In genomic region chr10:49592726-49593563, GRCh38 we compare ENCODE assay signal across 8 cellular contexts. TPM values are rescaled to one million over a fixed set of nuclear protein-coding genes. Genes with fewer than 3 reads are reported as not detected.
DNase-seq lines count a peak whose midpoint lies in the region; ATAC-seq, FAIRE-seq and TF ChIP-seq lines count a peak whose summit lies in the region.

No MANE protein-coding gene starts in this region.

- TF ChIP-seq CTCF in AG09309 (IDR thresholded peaks at IDR 0.05; ENCODE audit: control insufficient read depth, insufficient read depth, low read depth, low read length, missing control alignments), result peak; percentile 99
- peak; percentile 42 to 76 (median 58) for TF ChIP-seq CTCF in gastroesophageal sphincter (IDR thresholded peaks at IDR 0.05)
- peak; percentile 79 to 93 (median 85) for TF ChIP-seq CTCF in pancreas (IDR thresholded peaks at IDR 0.05)

- TF ChIP-seq EP300 in gastroesophageal sphincter (IDR thresholded peaks at IDR 0.05), result no peak

- no peak overlapping the region for H3K27ac Mint-ChIP-seq in activated T-helper 2 cell treated with anti-CD3 and anti-CD28 coated beads, Interferon-gamma antibody, Interleukin-2, Interleukin-4, amounts not matched to agents 10 μg/mL and 5 μg/mL and 100 μg/mL, durations not matched to agents 14 hours and 24 hours and 36 hours

- no peak overlapping the region for H3K4me3 Mint-ChIP-seq in activated T-helper 2 cell treated with anti-CD3 and anti-CD28 coated beads, Interferon-gamma antibody, Interleukin-2, Interleukin-4, amounts not matched to agents 10 μg/mL and 5 μg/mL and 100 μg/mL, durations not matched to agents 14 hours and 24 hours and 36 hours (ENCODE audit: low read depth)

- peaks cover 4% of the 10 kb centered on the region for H3K4me1 Mint-ChIP-seq in activated T-helper 2 cell treated with anti-CD3 and anti-CD28 coated beads, Interferon-gamma antibody, Interleukin-2, Interleukin-4, amounts not matched to agents 10 μg/mL and 5 μg/mL and 100 μg/mL, durations not matched to agents 14 hours and 24 hours and 36 hours (ENCODE audit: low read depth)

- H3K4me1 ChIP-seq in gastroesophageal sphincter (no peaks in the 10 kb centered on the region), pancreas (no peaks in the 10 kb centered on the region)

- WGBS in gastroesophageal sphincter (ENCODE audit: low coverage in 1 of 2), 2 donors, result 39 to 46% methylated on average over 4 to 8 of the region's 9 CpGs
- WGBS in pancreas, 2 donors, result 24 to 26% methylated on average over 9 of the region's 9 CpGs

- H3K9me3 Mint-ChIP-seq in activated T-helper 2 cell treated with anti-CD3 and anti-CD28 coated beads, Interferon-gamma antibody, Interleukin-2, Interleukin-4, amounts not matched to agents 10 μg/mL and 5 μg/mL and 100 μg/mL, durations not matched to agents 14 hours and 24 hours and 36 hours, result peaks cover 15% of the 10 kb centered on the region

- H3K4me3 ChIP-seq in AG09309 (ENCODE audit: control insufficient read depth, low read depth, low read length) (no peak overlapping the region), gastroesophageal sphincter (no peak overlapping the region), pancreas (no peak overlapping the region)

- ATAC-seq in GM18502 (IDR thresholded peaks at IDR 0.05; ENCODE audit: poor library complexity, unreplicated experiment), result peak; percentile 81
- ATAC-seq in HG03439 (IDR thresholded peaks at IDR 0.05; ENCODE audit: unreplicated experiment), result peak; percentile 63
- peak; percentile 66 for ATAC-seq in gastroesophageal sphincter
- ATAC-seq in pancreas, result peak; percentile 75 to 96 (median 91)

- H3K36me3 ChIP-seq in gastroesophageal sphincter (no peaks in the 10 kb centered on the region), pancreas (no peaks in the 10 kb centered on the region)

- peaks cover 30% of the 10 kb centered on the region for H3K27me3 ChIP-seq in gastroesophageal sphincter
- peaks cover 0 to 5% (median 0%) of the 10 kb centered on the region in 4 donors for H3K27me3 ChIP-seq in pancreas

- H3K9me3 ChIP-seq in gastroesophageal sphincter (no peaks in the 10 kb centered on the region), pancreas (no peaks in the 10 kb centered on the region)

- no peak for TF ChIP-seq POLR2A in gastroesophageal sphincter (IDR thresholded peaks at IDR 0.05)

- FAIRE-seq in RCC 7860 (lab: Jason Lieb, UNC), result no peak
- FAIRE-seq in pancreas (lab: Jason Lieb, UNC), result no peak

- H3K27me3 Mint-ChIP-seq in activated T-helper 2 cell treated with anti-CD3 and anti-CD28 coated beads, Interferon-gamma antibody, Interleukin-2, Interleukin-4, amounts not matched to agents 10 μg/mL and 5 μg/mL and 100 μg/mL, durations not matched to agents 14 hours and 24 hours and 36 hours (ENCODE audit: low read depth), result peaks cover 11% of the 10 kb centered on the region

- intact Hi-C loops in activated T-helper 2 cell treated with anti-CD3 and anti-CD28 coated beads, Interferon-gamma antibody, Interleukin-2, Interleukin-4, amounts not matched to agents 10 μg/mL and 5 μg/mL and 100 μg/mL, durations not matched to agents 14 hours and 24 hours and 36 hours (cut with micrococcal nuclease), result no loop called here
- intact Hi-C loops in pancreas (cut with DNase I), result loop anchor here in 1 of 3 donors (10.0 kb wide), 1 partner anchor 632 kb away; no protein-coding TSS in a partner anchor

- DNase-seq in AG09309 (ENCODE audit: low read depth) (no peak), RCC 7860 (ENCODE audit: low spot score) (peak; percentile 25), pancreas (peak; percentile 42 to 85 (median 67)), ureter (ENCODE audit: low spot score) (peak; percentile 67)
- DNase-seq in activated T-helper 2 cell treated with anti-CD3 and anti-CD28 coated beads, Interferon-gamma antibody, Interleukin-2, Interleukin-4, amounts not matched to agents 10 μg/mL and 5 μg/mL and 100 μg/mL, durations not matched to agents 14 hours and 24 hours and 36 hours (ENCODE audit: low spot score), result peak; percentile 28

- H3K36me3 Mint-ChIP-seq in activated T-helper 2 cell treated with anti-CD3 and anti-CD28 coated beads, Interferon-gamma antibody, Interleukin-2, Interleukin-4, amounts not matched to agents 10 μg/mL and 5 μg/mL and 100 μg/mL, durations not matched to agents 14 hours and 24 hours and 36 hours (ENCODE audit: low read depth), result no peaks in the 10 kb centered on the region

- H3K27ac ChIP-seq in gastroesophageal sphincter, result no peak overlapping the region
- no peak overlapping the region for H3K27ac ChIP-seq in pancreas

RNA-seq across cellular contexts. Expression of gene SLC18A3, which starts 17.2 kb away (rescaled TPM):
- total RNA-seq in activated T-helper 2 cell treated with anti-CD3 and anti-CD28 coated beads, Interferon-gamma antibody, Interleukin-2, Interleukin-4, amounts not matched to agents 10 μg/mL and 5 μg/mL and 100 μg/mL, durations not matched to agents 14 hours and 24 hours and 36 hours, result 0.18 and 0.32 TPM in 2 replicates
- total RNA-seq in gastroesophageal sphincter (1 to 10 TPM in 2 of 4 donors, under 1 TPM in 1, not detected in 1; 0.12 to 1.7 (median 1.5) TPM), pancreas (under 1 TPM in 1 of 6 donors, not detected in 5; 0.09 TPM), ureter (not detected)
- polyA plus RNA-seq in pancreas, result under 1 TPM in 1 of 2 donors, not detected in 1; 0.47 TPM

RNA-seq across cellular contexts. Expression of gene CHAT, which starts 20.9 kb away (rescaled TPM):
- total RNA-seq in activated T-helper 2 cell treated with anti-CD3 and anti-CD28 coated beads, Interferon-gamma antibody, Interleukin-2, Interleukin-4, amounts not matched to agents 10 μg/mL and 5 μg/mL and 100 μg/mL, durations not matched to agents 14 hours and 24 hours and 36 hours, result 2.2 and 2.5 TPM in 2 replicates
- total RNA-seq in gastroesophageal sphincter (1 to 10 TPM in 1 of 4 donors, under 1 TPM in 1, not detected in 2; 0.94 to 1.6 TPM), pancreas (under 1 TPM in 1 of 6 donors, not detected in 5; 0.28 TPM), ureter (not detected)
- not detected for polyA plus RNA-seq in pancreas

RNA-seq across cellular contexts. Expression of gene ERCC6, which starts 54.0 kb away (rescaled TPM):
- 22.7 and 26.2 TPM in 2 replicates for total RNA-seq in activated T-helper 2 cell treated with anti-CD3 and anti-CD28 coated beads, Interferon-gamma antibody, Interleukin-2, Interleukin-4, amounts not matched to agents 10 μg/mL and 5 μg/mL and 100 μg/mL, durations not matched to agents 14 hours and 24 hours and 36 hours
- total RNA-seq in gastroesophageal sphincter (10 to 100 TPM in 2 of 4 donors, 1 to 10 TPM in 2; 9.6 to 13.5 (median 11.0) TPM), pancreas (10 to 100 TPM; 12.7 to 20.0 (median 16.4) TPM), ureter (28.0 TPM)
- 1 to 10 TPM; 3.8 to 4.1 TPM for polyA plus RNA-seq in pancreas
